ENCODE assay signal across 7 cellular contexts in genomic region chr2:202521470-202521869, GRCh38.
"Had no signal": no experiment of that assay in that cellular context is flagged by ENCODE, and none has a peak within 500 bp of the region (broad histone marks: within the 10 kb centered on the region; RNA-seq: fewer than 3 reads in every experiment).

No MANE protein-coding gene starts in this region.

- DNase-seq: IMR-90, KBM-7, KG1 had no signal

- H3K4me3 ChIP-seq: K562 had no signal

- FAIRE-seq: HepG2, HTR-8/SVneo, K562 had no signal

- H3K27ac ChIP-seq: HL-60 had no signal

- ATAC-seq: HepG2, K562 had no signal
